ENCODE assay signal across 8 cellular contexts in genomic region chr7:154913645-154914579, GRCh38.
DNase-seq lines count a peak whose midpoint lies in the region; ATAC-seq, FAIRE-seq and TF ChIP-seq lines count a peak whose summit lies in the region.

No MANE protein-coding gene starts in this region.

- H3K9ac ChIP-seq in Loucy (ENCODE audit: low read depth, low read length, poor library complexity, severe bottlenecking), result no peak overlapping the region

- H3F3A ChIP-seq in Loucy (ENCODE audit: low read depth), result 0 out of 2 replicates have a peak, but pooled peaks cover under 1% of the 10 kb centered on the region

- ATAC-seq in left ventricle myocardium superior (peak; percentile 98), psoas muscle (peak; percentile 90 to 98 (median 92))

- H3K36me3 ChIP-seq in Loucy (ENCODE audit: insufficient read depth, low read length), result no peaks in the 10 kb centered on the region
- no peaks in the 10 kb centered on the region for H3K36me3 ChIP-seq in psoas muscle (ENCODE audit: insufficient read depth in 1 of 2, low read depth in 1 of 2)

- no peaks in the 10 kb centered on the region for H3K79me2 ChIP-seq in Loucy (ENCODE audit: insufficient read depth, low read length)

- H3K4me3 ChIP-seq in Loucy (ENCODE audit: low read length, poor library complexity, severe bottlenecking) (no peak overlapping the region), psoas muscle (peak overlapping the region; percentile 47)

- H4K20me1 ChIP-seq in Loucy (ENCODE audit: insufficient read depth, low read length, poor library complexity, severe bottlenecking), result no peaks in the 10 kb centered on the region

- H2AFZ ChIP-seq in Loucy (ENCODE audit: low read length), result no peak overlapping the region

- no peaks in the 10 kb centered on the region for H3K4me1 ChIP-seq in Loucy (ENCODE audit: insufficient read depth, low read length, poor library complexity, severe bottlenecking)
- H3K4me1 ChIP-seq in psoas muscle, result no peaks in the 10 kb centered on the region

- peak; percentile 89 for TF ChIP-seq CTCF in GM12872 (IDR thresholded peaks at IDR 0.05; ENCODE audit: insufficient read depth, low read depth, low read length)
- peak; percentile 82 for TF ChIP-seq CTCF in Loucy (conservative IDR thresholded peaks at IDR 0.05; ENCODE audit: low read length)
- TF ChIP-seq CTCF in psoas muscle (IDR thresholded peaks at IDR 0.05), result peak; percentile 90

- FAIRE-seq in urothelium cell line (lab: Jason Lieb, UNC), result no peak

- DNase-seq in HCEC 1CT (peak; percentile 30), T-helper 1 cell (peak; percentile 70 to 83 (median 73)), amniotic epithelial cell (ENCODE audit: low read depth) (peak; percentile 50), left ventricle myocardium superior (peak; percentile 95), psoas muscle (peak; percentile 87 to 92), urothelium cell line (ENCODE audit: low spot score) (peak; percentile 54)

- WGBS in psoas muscle, 3 donors, result 25 to 29% (median 26%) methylated on average over 52 to 56 of the region's 56 CpGs

- H3K4me2 ChIP-seq in Loucy (ENCODE audit: low read depth, low read length, poor library complexity, severe bottlenecking), result no peak overlapping the region

- H3K9me3 ChIP-seq in Loucy (ENCODE audit: insufficient read depth, low read depth, low read length), result no peaks in the 10 kb centered on the region
- no peaks in the 10 kb centered on the region for H3K9me3 ChIP-seq in psoas muscle

- no peak overlapping the region for H3K27ac ChIP-seq in psoas muscle

- intact Hi-C loops in left ventricle myocardium superior (cut with micrococcal nuclease), result no loop called here
- intact Hi-C loops in psoas muscle (cut with DNase I), result loop anchor here in 1 of 2 donors (5.0 kb wide), 1 partner anchor 278 kb away; no protein-coding TSS in a partner anchor

- no peaks in the 10 kb centered on the region for H3K27me3 ChIP-seq in Loucy (ENCODE audit: insufficient read depth, low read length, poor library complexity, severe bottlenecking)
- H3K27me3 ChIP-seq in psoas muscle (ENCODE audit: insufficient read depth in 3 of 3, low read length in 2 of 3), result peaks cover 0 to 28% (median 2%) of the 10 kb centered on the region in 3 donors

- no peaks in the 10 kb centered on the region for H3K9me2 ChIP-seq in Loucy (replicated peaks; ENCODE audit: low read depth, low read length)

Comparison
In these comparisons a context has a peak if more than half of its experiments do, and no peak if none do; other contexts are left out.
1. DNase-seq: peak in every context shown above with its lines; median percentile 95 in left ventricle myocardium superior; 90 in psoas muscle; 73 in T-helper 1 cell; 54 in urothelium cell line; 50 in amniotic epithelial cell; 30 in HCEC 1CT.